ENCODE assay signal across 8 cellular contexts in genomic region chr19:11766597-11767591, GRCh38. TPM values are rescaled to one million over a fixed set of nuclear protein-coding genes. Genes with fewer than 3 reads are reported as not detected.
DNase-seq lines count a peak whose midpoint lies in the region; ATAC-seq and TF ChIP-seq lines count a peak whose summit lies in the region.

ZNF441 (plus strand) TSS chr19:11767000; CDS start chr19:11767194, 194 bp downstream.

- peak; percentile 91 for ATAC-seq in HG03432 (IDR thresholded peaks at IDR 0.05; ENCODE audit: unreplicated experiment)
- peak; percentile 99 for ATAC-seq in left lung

- peak within 1 kb of the TSS; percentile 71 to 72 for H3K4me3 ChIP-seq in left lung

- intact Hi-C loops in left lung (cut with DNase I), result no loop called here

- peak within 1 kb of the TSS; percentile 92 to 93 for H3K27ac ChIP-seq in left lung

- no peaks in the 10 kb centered on the region for H3K27me3 ChIP-seq in left lung

- H3K36me3 ChIP-seq in left lung, result no peaks in the 10 kb centered on the region

- peaks cover 0 to 24% of the 10 kb centered on the region in 2 donors for H3K9me3 ChIP-seq in left lung

- peaks cover 6 to 16% of the 10 kb centered on the region in 2 donors for H3K4me1 ChIP-seq in left lung

- DNase-seq in Ammon's horn (ENCODE audit: low spot score) (peak; percentile 97), GM19238 (ENCODE audit: insufficient read length, low spot score) (peak; percentile 85), NCI-H526 treated with DMSO at 0.1 percent for 48 hours (lab: John Stamatoyannopoulos, UW) (peak; percentile 80), dedifferentiated amniotic fluid mesenchymal stem cell (ENCODE audit: extremely low spot score) (peak; percentile 93), left lung (peak; percentile 97)
- peak; percentile 91 for DNase-seq in activated CD4-positive, alpha-beta T cell treated with anti-CD3 and anti-CD28 coated beads, Interleukin-2, amount 50 U/mL, for 1 hour
- DNase-seq in stimulated activated CD4-positive, alpha-beta T cell treated with anti-CD3 and anti-CD28 coated beads, Interleukin-2, amount 100 ng/mL, for 24 hours, result peak; percentile 97 to 98

- no peak for TF ChIP-seq CTCF in left lung (IDR thresholded peaks at IDR 0.05)

RNA-seq across cellular contexts. Expression of gene ZNF441, which starts in this region (rescaled TPM):
- total RNA-seq in left lung, result 1 to 10 TPM; 5.6 to 7.4 TPM

Comparison
In these comparisons a context has a peak if more than half of its experiments do, and no peak if none do; other contexts are left out.
1. Peak in every context shown above with its lines: DNase-seq, ATAC-seq, H3K4me3 ChIP-seq and H3K27ac ChIP-seq.